ENCODE assay signal across 24 cellular contexts in the genomic region with DNA sequence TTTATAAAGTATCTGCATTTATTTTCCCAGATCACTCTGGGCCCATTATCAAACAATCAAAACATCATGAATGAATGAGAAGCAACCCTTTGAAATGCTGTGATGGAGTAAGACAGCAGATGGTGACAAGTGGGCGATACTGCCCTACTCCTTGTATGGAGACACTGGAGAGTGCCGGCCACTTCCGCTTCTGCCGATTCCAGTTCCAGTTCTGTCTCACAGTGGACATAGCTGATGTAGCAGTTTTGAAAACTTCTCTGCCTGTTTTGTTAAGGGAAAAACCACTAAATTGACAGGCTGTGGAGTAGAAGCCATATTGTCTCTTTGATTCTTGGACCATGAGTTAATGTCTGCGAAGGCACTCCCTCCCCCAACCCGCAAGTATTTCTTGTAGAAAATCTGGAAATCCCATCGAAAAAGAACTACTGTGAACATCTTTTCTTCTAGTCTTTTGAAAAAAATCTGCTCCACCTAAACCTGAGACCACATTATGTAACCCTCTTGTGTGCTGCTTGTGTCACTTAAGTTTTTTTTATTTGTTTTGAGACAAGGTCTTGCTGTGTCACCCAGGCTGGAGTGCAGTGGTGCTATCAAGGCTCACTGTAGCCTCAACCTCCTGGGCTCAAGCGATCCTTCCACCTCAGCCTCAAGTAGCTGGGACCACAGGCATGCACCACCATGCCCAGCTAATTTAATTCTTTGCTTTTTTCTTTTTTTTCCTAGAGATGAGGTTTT.
DNase-seq lines count a peak whose midpoint lies in the region; ATAC-seq, FAIRE-seq and TF ChIP-seq lines count a peak whose summit lies in the region.
"Had no signal": no experiment of that assay in that cellular context is flagged by ENCODE, and none has a peak within 500 bp of the region (broad histone marks: within the 10 kb centered on the region; RNA-seq: fewer than 3 reads in every experiment).

No MANE protein-coding gene starts in this region.

- FAIRE-seq in endothelial cell of umbilical vein (lab: Jason Lieb, UNC), result peak; percentile 4
- FAIRE-seq: frontal cortex, islet of Langerhans, pancreas had no signal

- WGBS in heart left ventricle, 4 donors, result 63 to 77% (median 75%) methylated on average over 7 to 8 of the region's 8 CpGs

- H3K9me1 ChIP-seq in endothelial cell of umbilical vein (replicated peaks; ENCODE audit: control insufficient read depth, extremely low read depth, insufficient read depth, low read length), result no peaks in the 10 kb centered on the region

- POLR2A ChIA-PET in endothelial cell of umbilical vein (lab: Charles Lee), result no interaction called here

- H4K20me1 ChIP-seq in endothelial cell of umbilical vein (replicated peaks; ENCODE audit: control insufficient read depth, extremely low read depth, insufficient read depth, low read length), result no peaks in the 10 kb centered on the region
- H4K20me1 ChIP-seq in Karpas-422 (ENCODE audit: insufficient read depth, low read depth, low read length), result no peaks in the 10 kb centered on the region
- H4K20me1 ChIP-seq: BLaER1 treated with 17β-estradiol and CSF1 and Interleukin-3, amounts not matched to agents 10 nM and 100 nM had no signal

- no peak for TF ChIP-seq CTCF in heart left ventricle (IDR thresholded peaks at IDR 0.05)
- TF ChIP-seq CTCF in endothelial cell of umbilical vein (IDR thresholded peaks at IDR 0.05; ENCODE audit: extremely low read depth in 1 of 2, insufficient read depth in 1 of 2, low read depth in 1 of 2, low read length in 2 of 2), result no peak
- no peak for TF ChIP-seq CTCF in lower lobe of right lung (IDR thresholded peaks at IDR 0.05)
- no peak for TF ChIP-seq CTCF in upper lobe of right lung (IDR thresholded peaks at IDR 0.05)

- ATAC-seq in heart left ventricle (peak in 3 of 4 donors; percentile 57 to 65 (median 59)), lower lobe of right lung (peak; percentile 59 to 66), upper lobe of right lung (peak; percentile 86), GM19023 (IDR thresholded peaks at IDR 0.05; ENCODE audit: unreplicated experiment) (no peak), GM21717 (IDR thresholded peaks at IDR 0.05; ENCODE audit: unreplicated experiment) (no peak)
- ATAC-seq: natural killer cell had no signal

- H3K4me2 ChIP-seq in endothelial cell of umbilical vein (ENCODE audit: insufficient read depth, low read length) (no peak overlapping the region), Karpas-422 (ENCODE audit: low read depth, low read length, poor library complexity, severe bottlenecking) (no peak overlapping the region)

- H3K27ac ChIP-seq in heart left ventricle (peak overlapping the region in 5 of 12 donors; percentile 5 to 54 (median 33)), endothelial cell of umbilical vein (ENCODE audit: insufficient read depth, low read depth, low read length) (no peak overlapping the region), lower lobe of right lung (peak overlapping the region; percentile 3), upper lobe of right lung (no peak overlapping the region), Karpas-422 (ENCODE audit: low read length) (no peak overlapping the region)
- H3K27ac ChIP-seq: BLaER1 treated with 17β-estradiol and CSF1 and Interleukin-3, amounts not matched to agents 10 nM and 100 nM; esophagus muscularis mucosa; pancreas had no signal

- peak in 1 of 5 donors; percentile 47 for DNase-seq in heart left ventricle
- no peak for DNase-seq in cardiac septum (ENCODE audit: low spot score)
- no peak for DNase-seq in endothelial cell of umbilical vein (ENCODE audit: low read depth, low spot score)
- DNase-seq in lower lobe of right lung, result peak; percentile 66
- peak; percentile 66 for DNase-seq in upper lobe of right lung
- no peak for DNase-seq in Karpas-422
- DNase-seq: activated CD4-positive, alpha-beta T cell treated with anti-CD3 and anti-CD28 coated beads, Interleukin-2, amount 50 U/mL, for 1 hour; activated naive CD8-positive, alpha-beta T cell treated with anti-CD3 and anti-CD28 coated beads, Interleukin-2, amount 10 ng/mL, durations not matched to agents 7 days and 5 days; Calu3; effector CD8-positive, alpha-beta T cell; H9; mesendoderm; MM.1S; natural killer cell; NCI-H1694; NCI-H2227 treated with DMSO at 0.1 percent for 48 hours; pancreas; uterus had no signal

- H3K9me3 ChIP-seq in heart left ventricle, result peaks cover 0 to 2% (median 0%) of the 10 kb centered on the region in 12 donors
- H3K9me3 ChIP-seq in endothelial cell of umbilical vein (replicated peaks; ENCODE audit: control insufficient read depth, insufficient read depth, low read length), result no peaks in the 10 kb centered on the region
- no peaks in the 10 kb centered on the region for H3K9me3 ChIP-seq in lower lobe of right lung
- H3K9me3 ChIP-seq in upper lobe of right lung, result peaks cover under 1% of the 10 kb centered on the region
- H3K9me3 ChIP-seq in Karpas-422 (ENCODE audit: low read length), result no peaks in the 10 kb centered on the region
- H3K9me3 ChIP-seq: pancreas, uterus had no signal

- H3K4me1 ChIP-seq in heart left ventricle, result peaks cover 7 to 62% (median 31%) of the 10 kb centered on the region in 12 donors
- peaks cover 44% of the 10 kb centered on the region for H3K4me1 ChIP-seq in endothelial cell of umbilical vein (ENCODE audit: control insufficient read depth, extremely low read depth, insufficient read depth, low read length)
- H3K4me1 ChIP-seq in lower lobe of right lung, result peaks cover 44% of the 10 kb centered on the region
- peaks cover 31% of the 10 kb centered on the region for H3K4me1 ChIP-seq in upper lobe of right lung
- no peaks in the 10 kb centered on the region for H3K4me1 ChIP-seq in Karpas-422 (ENCODE audit: low read length)

- intact Hi-C loops in heart left ventricle (cut with DNase I) (no loop called here), cardiac septum (cut with DNase I) (no loop called here), endothelial cell of umbilical vein (cut with micrococcal nuclease) (no loop called here), lower lobe of right lung (cut with DNase I) (no loop called here), upper lobe of right lung (cut with DNase I) (no loop called here)

- H3K79me2 ChIP-seq in endothelial cell of umbilical vein (ENCODE audit: control insufficient read depth, insufficient read depth, low read length) (peaks cover 44% of the 10 kb centered on the region), Karpas-422 (ENCODE audit: low read length) (no peaks in the 10 kb centered on the region)

- H2AFZ ChIP-seq in endothelial cell of umbilical vein (ENCODE audit: low read depth, low read length), result no peak overlapping the region
- no peak overlapping the region for H2AFZ ChIP-seq in Karpas-422 (ENCODE audit: low read length)

- CTCF ChIA-PET in endothelial cell of umbilical vein (lab: Charles Lee), result interaction anchor here (3.7 kb wide), 1 partner anchor 17 kb away, joined by 18 read pairs; no protein-coding TSS in a partner anchor

- H3K4me3 ChIP-seq in heart left ventricle, result no peak overlapping the region
- H3K4me3 ChIP-seq in endothelial cell of umbilical vein (replicated peaks in 1 of 3; ENCODE audit: insufficient read depth in 1 of 3, low read depth in 1 of 3, low read length in 3 of 3), result no peak overlapping the region
- H3K4me3 ChIP-seq in lower lobe of right lung, result no peak overlapping the region
- H3K4me3 ChIP-seq in upper lobe of right lung, result no peak overlapping the region
- H3K4me3 ChIP-seq in Karpas-422 (ENCODE audit: low read length), result no peak overlapping the region
- H3K4me3 ChIP-seq: BLaER1 treated with 17β-estradiol and CSF1 and Interleukin-3, amounts not matched to agents 10 nM and 100 nM; esophagus muscularis mucosa; pancreas; uterus had no signal

- BruUV-seq in endothelial cell of umbilical vein (replicated peaks; lab: Mats Ljungman, UMichigan), result no TSS peak

- peaks cover 0 to 10% (median 3%) of the 10 kb centered on the region in 9 donors for H3K36me3 ChIP-seq in heart left ventricle
- H3K36me3 ChIP-seq in endothelial cell of umbilical vein (ENCODE audit: control insufficient read depth in 2 of 2, extremely low read depth in 1 of 2, insufficient read depth in 2 of 2, low read length in 2 of 2), result peaks cover 2 to 5% of the 10 kb centered on the region in 2 experiments
- no peaks in the 10 kb centered on the region for H3K36me3 ChIP-seq in lower lobe of right lung
- H3K36me3 ChIP-seq in upper lobe of right lung, result peaks cover 11% of the 10 kb centered on the region
- no peaks in the 10 kb centered on the region for H3K36me3 ChIP-seq in Karpas-422 (ENCODE audit: insufficient read depth, low read length)
- H3K36me3 ChIP-seq: BLaER1 treated with 17β-estradiol and CSF1 and Interleukin-3, amounts not matched to agents 10 nM and 100 nM; pancreas; uterus had no signal

- H3K27me3 ChIP-seq in heart left ventricle (no peaks in the 10 kb centered on the region), endothelial cell of umbilical vein (ENCODE audit: control insufficient read depth in 2 of 2, insufficient read depth in 2 of 2, low read length in 2 of 2) (no peaks in the 10 kb centered on the region), lower lobe of right lung (ENCODE audit: low read depth) (no peaks in the 10 kb centered on the region), upper lobe of right lung (no peaks in the 10 kb centered on the region), Karpas-422 (ENCODE audit: low read length) (no peaks in the 10 kb centered on the region)
- H3K27me3 ChIP-seq: BLaER1 treated with 17β-estradiol and CSF1 and Interleukin-3, amounts not matched to agents 10 nM and 100 nM; esophagus muscularis mucosa; pancreas; uterus had no signal

- dilution Hi-C loops in endothelial cell of umbilical vein (cut with MboI; ENCODE audit: extremely low pct_ligation_motif_present, low sequenced_read_pairs), result no loop called here

- TF ChIP-seq POLR2A in heart left ventricle (IDR thresholded peaks at IDR 0.05) (no peak), endothelial cell of umbilical vein (IDR thresholded peaks at IDR 0.05; ENCODE audit: low read depth, low read length) (no peak)

- H3K9ac ChIP-seq in endothelial cell of umbilical vein (replicated peaks; ENCODE audit: extremely low read depth, insufficient read depth, low read length), result no peak overlapping the region
- H3K9ac ChIP-seq in Karpas-422 (ENCODE audit: low read length), result no peak overlapping the region
- H3K9ac ChIP-seq: BLaER1 treated with 17β-estradiol and CSF1 and Interleukin-3, amounts not matched to agents 10 nM and 100 nM had no signal

- no peaks in the 10 kb centered on the region for H3K9me2 ChIP-seq in Karpas-422 (replicated peaks; ENCODE audit: insufficient read depth, low read length)

TF ChIP-seq in endothelial cell of umbilical vein, 7 proteins besides CTCF, POLR2A, EP300 and RAD21 (continues in another document):
- TF ChIP-seq, protein P1, sequence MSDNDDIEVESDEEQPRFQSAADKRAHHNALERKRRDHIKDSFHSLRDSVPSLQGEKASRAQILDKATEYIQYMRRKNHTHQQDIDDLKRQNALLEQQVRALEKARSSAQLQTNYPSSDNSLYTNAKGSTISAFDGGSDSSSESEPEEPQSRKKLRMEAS (IDR thresholded peaks at IDR 0.05; ENCODE audit: insufficient read depth, insufficient read length), result no peak
- TF ChIP-seq JUN (IDR thresholded peaks at IDR 0.05; ENCODE audit: borderline replicate concordance, insufficient read depth, insufficient read length, low read depth), result no peak
- TF ChIP-seq GATA2 (IDR thresholded peaks at IDR 0.05; ENCODE audit: insufficient read depth, insufficient read length, low read depth, low read length), result no peak
- TF ChIP-seq FOS (IDR thresholded peaks at IDR 0.05; ENCODE audit: borderline replicate concordance, insufficient read depth, low read length), result no peak

Comparison
In these comparisons a context has a peak if more than half of its experiments do, and no peak if none do; other contexts are left out.
1. ATAC-seq: peak in heart left ventricle (3 of 4), lower lobe of right lung (2 of 2) and upper lobe of right lung (single experiment); none in GM19023 (single experiment) and GM21717 (single experiment).
2. DNase-seq: peak in lower lobe of right lung (single experiment) and upper lobe of right lung (single experiment); none in cardiac septum (single experiment), endothelial cell of umbilical vein (single experiment) and Karpas-422 (single experiment).